In the genomic region with DNA sequence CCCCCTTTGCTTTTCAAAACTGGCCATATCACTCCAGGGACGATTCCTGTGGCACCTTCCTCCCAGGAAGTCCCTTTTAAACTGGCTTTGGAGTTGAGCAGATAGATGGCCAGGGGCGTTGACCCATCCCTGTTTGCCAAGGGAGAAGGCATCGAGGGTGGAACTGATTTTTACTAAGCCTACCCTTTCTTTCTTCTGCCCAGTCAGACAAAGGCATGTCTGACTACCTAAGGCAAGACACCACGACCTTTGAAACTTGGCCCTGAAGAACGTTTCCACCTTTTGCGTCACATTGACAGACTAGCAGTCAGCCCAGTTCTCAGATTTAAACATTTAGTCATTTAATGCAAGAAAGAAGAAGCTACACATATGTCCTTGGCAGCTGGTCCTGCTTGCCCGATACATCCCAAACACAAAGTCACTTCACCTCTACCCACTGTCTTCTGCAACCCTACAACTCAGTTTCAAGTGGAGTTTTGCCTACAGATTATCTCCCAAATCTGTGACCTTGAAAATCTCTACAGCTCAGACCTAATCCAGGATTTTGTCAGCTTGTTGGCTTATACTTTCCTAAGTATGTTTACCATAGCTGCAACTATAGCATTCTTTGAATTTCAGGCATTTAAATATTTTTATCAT, we compare ENCODE assay signal across 23 cellular contexts.
DNase-seq lines count a peak whose midpoint lies in the region; ATAC-seq and TF ChIP-seq lines count a peak whose summit lies in the region.
"Had no signal": no experiment of that assay in that cellular context is flagged by ENCODE, and none has a peak within 500 bp of the region (broad histone marks: within the 10 kb centered on the region; RNA-seq: fewer than 3 reads in every experiment).

No MANE protein-coding gene starts in this region.

- no peak overlapping the region for H2AFZ ChIP-seq in neural progenitor cell (replicated peaks)

- H3K36me3 Mint-ChIP-seq in neural progenitor cell, result peaks cover 73% of the 10 kb centered on the region
- H3K36me3 Mint-ChIP-seq in endodermal cell (ENCODE audit: low read depth), result peaks cover 81% of the 10 kb centered on the region

- no peak overlapping the region for H3K4me3 Mint-ChIP-seq in neural progenitor cell
- no peak overlapping the region for H3K4me3 Mint-ChIP-seq in endodermal cell
- H3K4me3 Mint-ChIP-seq: CD14-positive monocyte; CD8-positive, alpha-beta memory T cell had no signal

- WGBS in right lobe of liver (ENCODE audit: insufficient coverage, low coverage, low lambda C conversion rate, missing lambda C conversion rate), result 37% methylated on average over 7 of the region's 7 CpGs
- 93 to 97% methylated on average over 3 to 7 of the region's 7 CpGs for WGBS in endodermal cell (ENCODE audit: insufficient coverage in 1 of 2, insufficient read length in 1 of 2), 2 experiments

- H3K27ac ChIP-seq in right lobe of liver, result peak overlapping the region in 1 of 3 donors; percentile 26
- no peak overlapping the region for H3K27ac ChIP-seq in neural progenitor cell
- no peak overlapping the region for H3K27ac ChIP-seq in endodermal cell (ENCODE audit: low read depth, low read length)
- H3K27ac ChIP-seq: 22Rv1, HL-60 had no signal

- H3K4me1 ChIP-seq in right lobe of liver (peaks cover 0 to 17% (median 5%) of the 10 kb centered on the region in 4 donors), neural progenitor cell (peaks cover 19% of the 10 kb centered on the region), endodermal cell (ENCODE audit: control insufficient read depth, insufficient read depth, low read length) (no peaks in the 10 kb centered on the region)
- H3K4me1 ChIP-seq: BE2C had no signal

- TF ChIP-seq CTCF in right lobe of liver (IDR thresholded peaks at IDR 0.05) (no peak), neural progenitor cell (IDR thresholded peaks at IDR 0.05) (no peak), endodermal cell (conservative IDR thresholded peaks at IDR 0.05) (no peak)

- H3K4me1 Mint-ChIP-seq in neural progenitor cell (peaks cover 18% of the 10 kb centered on the region), endodermal cell (peaks cover 9% of the 10 kb centered on the region)
- H3K4me1 Mint-ChIP-seq: CD8-positive, alpha-beta memory T cell had no signal

- no peaks in the 10 kb centered on the region for H3K27me3 ChIP-seq in right lobe of liver
- no peaks in the 10 kb centered on the region for H3K27me3 ChIP-seq in neural progenitor cell
- no peaks in the 10 kb centered on the region for H3K27me3 ChIP-seq in endodermal cell (ENCODE audit: control insufficient read depth, insufficient read depth, low read length, poor library complexity, severe bottlenecking)
- H3K27me3 ChIP-seq: BE2C had no signal

- intact Hi-C loops in right lobe of liver (cut with DNase I), result loop anchor here in 1 of 2 donors (10.0 kb wide), 1 partner anchor 95 kb away; no protein-coding TSS in a partner anchor

- H3K9ac ChIP-seq in neural progenitor cell (no peak overlapping the region), endodermal cell (ENCODE audit: extremely low read depth, low read length, poor library complexity, severe bottlenecking) (no peak overlapping the region)

- H3K27ac Mint-ChIP-seq in neural progenitor cell (no peak overlapping the region), endodermal cell (no peak overlapping the region)

- H3K9me3 ChIP-seq in right lobe of liver (no peaks in the 10 kb centered on the region), neural progenitor cell (ENCODE audit: low read depth) (no peaks in the 10 kb centered on the region), endodermal cell (ENCODE audit: control insufficient read depth, low read length) (no peaks in the 10 kb centered on the region)
- H3K9me3 ChIP-seq: BE2C had no signal

- H3K27me3 Mint-ChIP-seq in neural progenitor cell (ENCODE audit: insufficient read depth, low read depth) (no peaks in the 10 kb centered on the region), endodermal cell (ENCODE audit: insufficient read depth) (no peaks in the 10 kb centered on the region)
- H3K27me3 Mint-ChIP-seq: CD8-positive, alpha-beta memory T cell had no signal

- ATAC-seq in esophagus mucosa (peak; percentile 43), right lobe of liver (peak; percentile 65 to 83 (median 74))
- ATAC-seq: HCT116, K562 had no signal

- H3K36me3 ChIP-seq in right lobe of liver (peaks cover 0 to 25% (median 4%) of the 10 kb centered on the region in 4 donors), neural progenitor cell (no peaks in the 10 kb centered on the region), endodermal cell (ENCODE audit: control insufficient read depth, insufficient read depth, low read length) (peaks cover 88% of the 10 kb centered on the region)
- H3K36me3 ChIP-seq: BE2C had no signal

- H3K9me3 Mint-ChIP-seq in neural progenitor cell (peaks cover 5% of the 10 kb centered on the region), endodermal cell (no peaks in the 10 kb centered on the region)
- H3K9me3 Mint-ChIP-seq: CD8-positive, alpha-beta memory T cell had no signal

- no peak overlapping the region for H3K4me2 ChIP-seq in neural progenitor cell

- H3K4me3 ChIP-seq in right lobe of liver (no peak overlapping the region), neural progenitor cell (no peak overlapping the region), endodermal cell (ENCODE audit: low read length) (no peak overlapping the region)
- H3K4me3 ChIP-seq: K562 had no signal

- H3F3A ChIP-seq in neural progenitor cell (ENCODE audit: low read depth), result peaks cover 17% of the 10 kb centered on the region

- no peaks in the 10 kb centered on the region for H3K79me2 ChIP-seq in neural progenitor cell (ENCODE audit: low read depth)

- no peak for TF ChIP-seq POLR2A in right lobe of liver (IDR thresholded peaks at IDR 0.05)

- peaks cover 15% of the 10 kb centered on the region for H4K20me1 ChIP-seq in neural progenitor cell (ENCODE audit: low read depth)

- DNase-seq in NCI-H82 (lab: John Stamatoyannopoulos, UW) (peak; percentile 20), NCI-H82 treated with DMSO at 0.1 percent for 48 hours (lab: John Stamatoyannopoulos, UW; ENCODE audit: unreplicated experiment) (no peak), right lobe of liver (no peak), neural progenitor cell (ENCODE audit: low spot score) (no peak), NCI-H1436 treated with DMSO at 0.1 percent for 48 hours (lab: John Stamatoyannopoulos, UW) (no peak), endodermal cell (no peak)
- DNase-seq: BE2C; CD8-positive, alpha-beta memory T cell; DMS79 treated with DMSO at 0.1 percent for 48 hours; Kasumi-1; NCI-H1092 treated with DMSO at 0.1 percent for 48 hours; NCI-H1436; NCI-H187 treated with DMSO at 0.1 percent for 48 hours; NCI-H2171 treated with DMSO at 0.1 percent for 48 hours; NCI-H345; NCI-H510A treated with DMSO at 0.1 percent for 48 hours; SIG-M5 had no signal
